Comparison of ENCODE assay signal across 12 cellular contexts in the genomic region with DNA sequence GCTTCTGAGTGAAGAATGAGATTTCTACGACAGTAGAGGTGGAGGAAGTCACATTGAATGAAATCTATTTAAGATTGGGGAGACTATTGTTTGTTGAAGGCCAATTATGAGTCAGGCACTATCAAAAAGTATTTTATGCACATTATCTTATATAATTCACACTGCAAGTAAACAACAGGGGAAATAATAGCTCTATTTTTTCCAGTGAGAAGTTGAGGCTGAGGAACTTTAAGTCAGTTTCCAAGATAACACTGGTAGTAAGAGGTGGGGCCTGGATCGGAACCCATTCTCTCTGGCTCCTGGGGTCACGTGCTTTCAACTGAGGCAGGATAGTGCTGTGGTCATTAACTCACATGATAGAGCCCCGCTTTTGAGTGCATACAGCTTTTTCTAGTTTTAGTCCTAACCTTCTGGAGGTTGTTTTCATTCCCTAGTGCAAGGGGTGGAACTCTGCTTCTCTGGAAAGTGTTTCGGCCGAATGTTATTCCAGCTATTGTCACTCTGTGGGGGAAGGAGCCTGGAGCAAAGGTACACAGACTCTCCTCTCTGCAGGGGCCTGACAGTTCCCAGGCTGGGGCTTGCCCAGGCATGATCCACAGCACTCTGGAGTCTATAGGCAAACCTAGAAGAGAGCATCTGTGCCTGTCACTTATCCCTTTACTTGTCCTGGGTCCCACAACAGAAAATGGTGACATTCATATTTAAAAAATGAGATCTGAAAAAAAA.
DNase-seq lines count a peak whose midpoint lies in the region; ATAC-seq, FAIRE-seq and TF ChIP-seq lines count a peak whose summit lies in the region.
"Had no signal": no experiment of that assay in that cellular context is flagged by ENCODE, and none has a peak within 500 bp of the region (broad histone marks: within the 10 kb centered on the region; RNA-seq: fewer than 3 reads in every experiment).

No MANE protein-coding gene starts in this region.

- peak overlapping the region; percentile 71 to 85 for H3K27ac ChIP-seq in A549
- H3K27ac ChIP-seq in body of pancreas, result peak overlapping the region in 3 of 4 donors; percentile 7 to 50 (median 17)
- no peak overlapping the region for H3K27ac ChIP-seq in gastroesophageal sphincter
- H3K27ac ChIP-seq: gastrocnemius medialis had no signal

- TF ChIP-seq EP300 in A549 (IDR thresholded peaks at IDR 0.05) (no peak), Ishikawa (IDR thresholded peaks at IDR 0.05; ENCODE audit: borderline replicate concordance) (peak; percentile 55; the same call in 1 of the 2 replicates), gastroesophageal sphincter (IDR thresholded peaks at IDR 0.05) (no peak)

- no peak for TF ChIP-seq CTCF in A549 (IDR thresholded peaks at IDR 0.05)
- no peak for TF ChIP-seq CTCF in body of pancreas (IDR thresholded peaks at IDR 0.05)
- no peak for TF ChIP-seq CTCF in gastroesophageal sphincter (IDR thresholded peaks at IDR 0.05)

- H3K9me3 ChIP-seq in A549, result no peaks in the 10 kb centered on the region
- H3K9me3 ChIP-seq in body of pancreas, result no peaks in the 10 kb centered on the region
- peaks cover 0 to 5% (median 0%) of the 10 kb centered on the region in 3 donors for H3K9me3 ChIP-seq in gastroesophageal sphincter
- H3K9me3 ChIP-seq: BE2C, gastrocnemius medialis had no signal

- H3K27me3 ChIP-seq in body of pancreas (no peaks in the 10 kb centered on the region), gastroesophageal sphincter (no peaks in the 10 kb centered on the region)
- H3K27me3 ChIP-seq: BE2C, gastrocnemius medialis had no signal

- H3K4me3 ChIP-seq in A549 (no peak overlapping the region), body of pancreas (no peak overlapping the region), gastroesophageal sphincter (no peak overlapping the region)
- H3K4me3 ChIP-seq: gastrocnemius medialis had no signal

- intact Hi-C loops in body of pancreas (cut with DNase I), result no loop called here

- POLR2A ChIA-PET in A549 (lab: Yijun Ruan, JAX), result no interaction called here

- 55% methylated on average over 6 of the region's 6 CpGs for whole genome bisulfite sequencing in A549 (ENCODE audit: missing lambda C conversion rate)
- 64 to 68% methylated on average over 6 of the region's 6 CpGs for WGBS in body of pancreas, 2 donors
- 59 to 60% methylated on average over 4 to 6 of the region's 6 CpGs for WGBS in gastroesophageal sphincter (ENCODE audit: low coverage in 1 of 2), 2 donors

- peak in 1 of 2 experiments; percentile 64 for DNase-seq in A549 (ENCODE audit: low read depth in 1 of 2, low spot score in 1 of 2)
- DNase-seq in body of pancreas, result peak in 3 of 4 donors; percentile 14 to 41 (median 27)
- peak; percentile 70 for DNase-seq in iris pigment epithelial cell (ENCODE audit: low read depth)
- DNase-seq in activated gamma-delta T cell treated with Interleukin-2 at 50 U/mL for 16 hours, result no peak
- DNase-seq in C1 segment of cervical spinal cord (lab: John Stamatoyannopoulos, UW), result no peak
- DNase-seq: activated gamma-delta T cell; BE2C; gastrocnemius medialis; stimulated activated naive CD8-positive, alpha-beta T cell treated with anti-CD3 and anti-CD28 coated beads, Interleukin-15, amount 100 ng/mL, for 72 hours had no signal

- H3K4me1 ChIP-seq in A549 (peaks cover 47% of the 10 kb centered on the region), body of pancreas (peaks cover 30% of the 10 kb centered on the region), gastroesophageal sphincter (no peaks in the 10 kb centered on the region)
- H3K4me1 ChIP-seq: gastrocnemius medialis had no signal

- H3K36me3 ChIP-seq in body of pancreas (replicated peaks in 1 of 2; ENCODE audit: insufficient read depth in 1 of 2, low read depth in 2 of 2) (no peaks in the 10 kb centered on the region), gastroesophageal sphincter (no peaks in the 10 kb centered on the region)
- H3K36me3 ChIP-seq: BE2C, gastrocnemius medialis had no signal

- ATAC-seq in A549, result peak; percentile 44 to 60; a peak in 4 of 6 replicates
- peak; percentile 43 for ATAC-seq in body of pancreas
- no peak for ATAC-seq in gastroesophageal sphincter
- no peak for ATAC-seq in HG03342 (IDR thresholded peaks at IDR 0.05; ENCODE audit: unreplicated experiment)
- ATAC-seq: gastrocnemius medialis; stimulated activated naive CD8-positive, alpha-beta T cell treated with anti-CD3 and anti-CD28 coated beads, Interleukin-15, amount 100 ng/mL, for 72 hours had no signal

- peak overlapping the region; percentile 30 for H3K4me2 ChIP-seq in A549

- no peak for FAIRE-seq in A549 (lab: Jason Lieb, UNC)

- no peak for TF ChIP-seq RAD21 in A549 (conservative IDR thresholded peaks at IDR 0.05 in 1 of 2, IDR thresholded peaks at IDR 0.05 in 1 of 2)
- no peak for TF ChIP-seq RAD21 in Ishikawa (IDR thresholded peaks at IDR 0.05; ENCODE audit: low read depth)

- CTCF ChIA-PET in A549 (lab: Yijun Ruan, JAX), result interaction anchor here (0.9 to 1.2 kb wide), 3 partner anchors 9 to 626 kb away, joined by 3 to 6 read pairs (median 3); no protein-coding TSS in a partner anchor

- TF ChIP-seq POLR2A in A549 (IDR thresholded peaks at IDR 0.05; ENCODE audit: low read length) (no peak), body of pancreas (IDR thresholded peaks at IDR 0.05) (no peak), gastroesophageal sphincter (IDR thresholded peaks at IDR 0.05) (no peak)

TF ChIP-seq in A549, 52 proteins besides CTCF, POLR2A, EP300 and RAD21:
- TF ChIP-seq HDAC2 (IDR thresholded peaks at IDR 0.05) (no peak), TP53 (CRISPR knock-in tag; IDR thresholded peaks at IDR 0.05) (peak; percentile 85; the same call in 1 of the 2 replicates)

TF ChIP-seq in Ishikawa, 13 proteins besides CTCF, POLR2A, EP300 and RAD21:
- TF ChIP-seq CEBPB (IDR thresholded peaks at IDR 0.05) (no peak), TCF12 (IDR thresholded peaks at IDR 0.05; ENCODE audit: low read depth) (peak; percentile 74), FOXM1 (IDR thresholded peaks at IDR 0.05; ENCODE audit: borderline replicate concordance, low read depth) (peak; percentile 71), TEAD4 (IDR thresholded peaks at IDR 0.05) (0 out of 2 replicates have a peak, but pooled peaks have one; percentile 30), USF1 (IDR thresholded peaks at IDR 0.05) (peak; percentile 70), REST (IDR thresholded peaks at IDR 0.05; ENCODE audit: low read depth) (no peak)

Comparison
In these comparisons a context has a peak if more than half of its experiments do, and no peak if none do; other contexts are left out.
1. ATAC-seq: peak in A549 (2 of 2) and body of pancreas (single experiment); none in gastroesophageal sphincter (single experiment) and HG03342 (single experiment).
2. DNase-seq: peak in body of pancreas (3 of 4) and iris pigment epithelial cell (single experiment); none in activated gamma-delta T cell treated with Interleukin-2 at 50 U/mL for 16 hours (single experiment) and C1 segment of cervical spinal cord (0 of 14).
3. H3K27ac ChIP-seq: peak in A549 (2 of 2) and body of pancreas (3 of 4); none in gastroesophageal sphincter (0 of 4).